ENCODE assay signal across 9 cellular contexts in the genomic region with DNA sequence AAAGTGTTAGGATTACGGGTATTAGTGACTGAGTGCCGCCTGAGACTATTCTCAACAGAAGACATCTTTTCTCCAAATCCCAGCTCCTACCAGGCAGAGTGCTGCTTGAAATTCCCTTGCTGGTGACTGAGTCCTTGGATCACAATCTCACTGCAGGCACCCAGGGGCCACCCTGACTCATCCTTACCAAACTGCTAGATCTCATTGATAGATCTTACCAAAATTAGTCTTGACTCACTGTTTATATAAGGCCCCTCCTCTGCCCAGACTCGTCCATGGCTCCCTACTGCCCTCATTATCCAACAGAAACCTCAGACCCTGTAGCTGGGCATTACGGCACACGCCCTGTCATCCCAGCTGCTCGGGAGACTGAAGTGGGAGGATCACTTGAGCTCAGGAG. TPM values are rescaled to one million over a fixed set of nuclear protein-coding genes. Genes with fewer than 3 reads are reported as not detected.
DNase-seq lines count a peak whose midpoint lies in the region; ATAC-seq and TF ChIP-seq lines count a peak whose summit lies in the region.
"Had no signal": no experiment of that assay in that cellular context is flagged by ENCODE, and none has a peak within 500 bp of the region (broad histone marks: within the 10 kb centered on the region; RNA-seq: fewer than 3 reads in every experiment).

No MANE protein-coding gene starts in this region.

- TF ChIP-seq POLR2A in body of pancreas (IDR thresholded peaks at IDR 0.05), result no peak

- H3K9me3 ChIP-seq in body of pancreas, result no peaks in the 10 kb centered on the region
- H3K9me3 ChIP-seq: SJCRH30 had no signal

- ATAC-seq in body of pancreas, result no peak
- no peak for ATAC-seq in GM21515 (IDR thresholded peaks at IDR 0.05; ENCODE audit: unreplicated experiment)
- ATAC-seq in GM18907 (IDR thresholded peaks at IDR 0.05; ENCODE audit: unreplicated experiment), result no peak

- no peaks in the 10 kb centered on the region for H3K36me3 ChIP-seq in ACC112 (ENCODE audit: insufficient read depth, low read length)
- no peaks in the 10 kb centered on the region for H3K36me3 ChIP-seq in body of pancreas (replicated peaks in 1 of 2; ENCODE audit: insufficient read depth in 1 of 2, low read depth in 2 of 2)
- H3K36me3 ChIP-seq: SJCRH30 had no signal

- H3K27me3 ChIP-seq in ACC112 (ENCODE audit: insufficient read depth, low read length), result no peaks in the 10 kb centered on the region
- H3K27me3 ChIP-seq in body of pancreas, result no peaks in the 10 kb centered on the region
- H3K27me3 ChIP-seq: SJCRH30 had no signal

- H3K27ac ChIP-seq in ACC112 (ENCODE audit: low read depth, low read length), result peak overlapping the region; percentile 53; the same call in 1 of the 2 replicates
- peak overlapping the region; percentile 83 to 96 (median 88) for H3K27ac ChIP-seq in body of pancreas
- H3K27ac ChIP-seq: SJCRH30 had no signal

- DNase-seq in HPDE6-E6E7 (ENCODE audit: extremely low spot score) (peak; percentile 84), body of pancreas (no peak), myocyte (ENCODE audit: low read depth) (peak; percentile 89), D341Med (ENCODE audit: low spot score) (no peak), GM19238 (ENCODE audit: insufficient read length, low spot score) (no peak)
- DNase-seq: SJCRH30 had no signal

- 90 to 93% methylated on average over 6 of the region's 6 CpGs for WGBS in body of pancreas, 2 donors

- peaks cover 28% of the 10 kb centered on the region for H3K79me2 ChIP-seq in ACC112 (ENCODE audit: control insufficient read depth, insufficient read depth, low read length, unreplicated experiment)

- H3K4me1 ChIP-seq in ACC112 (ENCODE audit: control insufficient read depth, insufficient read depth, low read length, unreplicated experiment) (peaks cover 54% of the 10 kb centered on the region), body of pancreas (peaks cover 68% of the 10 kb centered on the region)

- H2AFZ ChIP-seq in ACC112 (ENCODE audit: low read length, unreplicated experiment), result no peak overlapping the region

- no peak for TF ChIP-seq CTCF in body of pancreas (IDR thresholded peaks at IDR 0.05)

- intact Hi-C loops in body of pancreas (cut with DNase I), result no loop called here

- H3K4me3 ChIP-seq in ACC112 (ENCODE audit: low read depth, low read length) (no peak overlapping the region), body of pancreas (no peak overlapping the region)
- H3K4me3 ChIP-seq: SJCRH30 had no signal

RNA-seq across cellular contexts. Expression of gene TBC1D10A, which starts 14.7 kb away (rescaled TPM):
- total RNA-seq in body of pancreas (10 to 100 TPM in 1 of 2 donors, 1 to 10 TPM in 1; 4.3 to 15.0 TPM), myocyte (18.1 and 19.8 TPM in 2 replicates)
- 44.3 TPM for polyA plus RNA-seq in myocyte (2012)

RNA-seq across cellular contexts. Expression of gene CASTOR1, which starts 22.7 kb away (rescaled TPM):
- total RNA-seq in body of pancreas (10 to 100 TPM in 1 of 2 donors, 1 to 10 TPM in 1; 4.2 to 21.4 TPM), myocyte (11.3 and 13.3 TPM in 2 replicates)
- polyA plus RNA-seq in myocyte (2012), result 30.2 TPM

RNA-seq across cellular contexts. Expression of gene SF3A1, which starts 44.6 kb away (rescaled TPM):
- 10 to 100 TPM; 30.6 to 77.1 TPM for total RNA-seq in body of pancreas
- total RNA-seq in myocyte, result 39.8 and 50.2 TPM in 2 replicates
- 72.8 TPM for polyA plus RNA-seq in myocyte (2012)

RNA-seq across cellular contexts. Expression of gene CCDC157, which starts 44.8 kb away (rescaled TPM):
- total RNA-seq in body of pancreas (10 to 100 TPM in 1 of 2 donors, 1 to 10 TPM in 1; 3.1 to 10.5 TPM), myocyte (2.6 and 3.4 TPM in 2 replicates)
- 3.0 TPM for polyA plus RNA-seq in myocyte (2012)

RNA-seq across cellular contexts. Expression of gene OSM, which starts 45.4 kb away (rescaled TPM):
- not detected for total RNA-seq in body of pancreas
- not detected in 2 replicates for total RNA-seq in myocyte
- polyA plus RNA-seq in myocyte (2012), result 0.08 TPM
- total RNA-seq: SJCRH30 had no signal

Comparison
In these comparisons a context has a peak if more than half of its experiments do, and no peak if none do; other contexts are left out.
1. DNase-seq: peak in HPDE6-E6E7 (single experiment) and myocyte (single experiment); none in body of pancreas (0 of 4), D341Med (single experiment) and GM19238 (single experiment).